ENCODE assay signal across 8 cellular contexts in the genomic region with DNA sequence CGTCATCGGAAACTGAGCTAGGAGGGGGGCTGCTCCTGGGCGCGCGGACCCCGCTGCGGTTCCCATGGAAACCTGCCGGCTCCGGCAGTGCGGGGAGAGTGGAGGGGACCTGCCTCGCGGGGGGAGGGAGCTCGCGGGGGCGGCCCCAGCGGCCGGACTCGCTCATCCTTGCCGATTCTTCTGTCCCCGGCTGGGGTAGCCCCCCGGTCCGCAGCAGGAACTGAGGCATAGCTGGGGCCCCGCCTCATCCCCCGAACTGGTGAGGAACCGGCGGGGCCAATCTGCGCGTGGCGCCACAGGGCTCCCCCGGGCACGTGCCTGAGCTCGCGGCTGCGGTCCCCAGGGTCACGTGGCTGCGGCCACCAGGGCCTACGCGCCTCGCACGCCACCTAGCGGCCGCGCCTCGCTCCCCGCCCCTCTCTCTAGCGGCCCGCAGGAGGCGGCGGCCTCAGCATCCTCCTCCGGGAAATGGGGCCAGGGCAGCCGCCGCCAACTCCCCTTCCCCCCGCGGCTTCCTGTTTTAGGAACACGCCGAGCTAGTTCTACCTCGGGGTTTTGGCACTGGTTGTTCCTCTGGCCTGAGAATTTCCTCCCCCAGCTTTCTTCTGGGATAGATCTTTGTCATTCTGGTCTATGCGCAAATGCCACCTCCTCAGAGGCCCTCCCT.
A peak's percentile ranks its signal among the peaks of the same experiment; 100 is the strongest.
DNase-seq lines count a peak whose midpoint lies in the region; ATAC-seq and TF ChIP-seq lines count a peak whose summit lies in the region.

No MANE protein-coding gene starts in this region.

- DNase-seq in AG08396 (ENCODE audit: low spot score) = peak; percentile 98
- DNase-seq in NCI-H446 (lab: John Stamatoyannopoulos, UW) = peak; percentile 61 to 92
- peak; percentile 73 to 83 for DNase-seq in activated CD4-positive, alpha-beta T cell treated with anti-CD3 and anti-CD28 coated beads for 24 hours (ENCODE audit: low read depth in 2 of 2)
- DNase-seq in cerebellar cortex (ENCODE audit: low spot score) = peak; percentile 84
- peak; percentile 73 for DNase-seq in kidney tubule cell (ENCODE audit: low spot score)
- DNase-seq in stimulated activated CD4-positive, alpha-beta T cell treated with anti-CD3 and anti-CD28 coated beads, Interleukin-2, amount 100 ng/mL, for 24 hours = peak; percentile 88 to 92

- in situ Hi-C loops in GM18951 (cut with MboI; ENCODE audit: low sequenced_read_pairs, unreplicated experiment) = no loop called here

- ATAC-seq in HG03432 (IDR thresholded peaks at IDR 0.05; ENCODE audit: unreplicated experiment) = peak; percentile 59

- TF ChIP-seq POLR2A in GM18951 (IDR thresholded peaks at IDR 0.05; ENCODE audit: extremely low read depth, insufficient read depth, insufficient read length) = peak; percentile 31

Comparison
In these comparisons a context has a peak if more than half of its experiments do, and no peak if none do; other contexts are left out.
1. Peak in every context shown above with its lines: DNase-seq and ATAC-seq.